In the genomic region with DNA sequence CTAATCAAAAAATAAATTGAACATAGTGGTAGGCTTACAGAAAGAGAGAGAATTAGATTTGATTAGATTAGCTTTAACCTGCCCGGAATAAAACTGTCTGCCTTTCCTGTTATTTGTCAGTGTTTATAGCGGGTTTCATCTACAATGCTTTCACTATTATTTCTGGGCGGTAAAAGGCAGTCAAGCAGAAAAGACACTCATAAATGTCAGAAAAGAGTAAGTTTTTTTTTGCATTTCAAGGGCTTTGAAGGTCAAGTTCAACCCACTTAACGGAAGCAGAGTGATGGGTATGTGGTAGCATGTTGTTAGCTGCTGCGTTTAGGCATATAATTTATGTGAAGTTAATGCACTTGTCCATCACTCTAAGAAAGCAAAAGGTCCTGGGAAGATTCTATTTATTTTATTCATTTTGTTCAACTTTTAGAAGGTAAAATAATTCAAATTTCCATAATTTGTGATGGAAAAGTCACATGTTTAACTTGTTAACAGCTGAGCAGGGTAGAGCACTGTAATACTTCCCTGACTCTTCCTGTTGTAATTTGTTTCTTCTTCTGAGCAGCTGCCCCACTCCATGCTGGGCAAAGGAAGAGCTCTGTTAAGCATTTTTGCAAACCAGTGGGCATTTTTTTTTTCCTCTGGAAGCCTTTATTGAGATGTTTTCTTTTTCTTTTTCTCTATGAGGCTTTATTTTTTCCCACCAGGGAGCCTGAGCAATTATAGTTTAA, we compare ENCODE assay signal across 1 cellular context.
TF ChIP-seq lines count a peak whose summit lies in the region.

No MANE protein-coding gene starts in this region.

TF ChIP-seq in GM12878, 131 proteins besides CTCF, POLR2A, EP300 and RAD21 (continued from another document):
- TF ChIP-seq E4F1 (IDR thresholded peaks at IDR 0.05; ENCODE audit: borderline replicate concordance, partially characterized antibody) (no peak), SRF (IDR thresholded peaks at IDR 0.05; ENCODE audit: low read depth in 2 of 2, low read length in 2 of 2) (no peak), CREB1 (IDR thresholded peaks at IDR 0.05; ENCODE audit: low read depth) (no peak), PAX5 (IDR thresholded peaks at IDR 0.05; ENCODE audit: borderline replicate concordance, low read depth, low read length) (peak; percentile 63; the same call in 1 of the 2 replicates), RB1 (IDR thresholded peaks at IDR 0.05; ENCODE audit: borderline replicate concordance) (no peak), TAF1 (IDR thresholded peaks at IDR 0.05; ENCODE audit: borderline replicate concordance, low read depth, low read length) (no peak), FOXK2 (IDR thresholded peaks at IDR 0.05) (no peak), PKNOX1 (IDR thresholded peaks at IDR 0.05) (peak; percentile 59), ZBED1 (IDR thresholded peaks at IDR 0.05; ENCODE audit: borderline replicate concordance) (no peak), CREM (IDR thresholded peaks at IDR 0.05; ENCODE audit: low read depth) (no peak), IRF4 (IDR thresholded peaks at IDR 0.05; ENCODE audit: low read depth, low read length) (0 out of 2 replicates have a peak, but pooled peaks have one; percentile 9), KDM1A (IDR thresholded peaks at IDR 0.05; ENCODE audit: borderline replicate concordance) (no peak), TCF3 (IDR thresholded peaks at IDR 0.05; ENCODE audit: borderline replicate concordance, insufficient read depth, low read depth, low read length) (no peak), GABPA (IDR thresholded peaks at IDR 0.05; ENCODE audit: low read depth) (no peak), RAD51 (IDR thresholded peaks at IDR 0.05) (no peak), ZNF592 (IDR thresholded peaks at IDR 0.05) (no peak), EED (IDR thresholded peaks at IDR 0.05; ENCODE audit: low read depth) (no peak), JUND (IDR thresholded peaks at IDR 0.05; ENCODE audit: low read depth, low read length) (no peak), NR2C2 (IDR thresholded peaks at IDR 0.05; ENCODE audit: borderline replicate concordance, control insufficient read depth, insufficient read length, low read depth) (no peak), FOXM1 (IDR thresholded peaks at IDR 0.05; ENCODE audit: low read depth, low read length) (no peak), MLLT1 (IDR thresholded peaks at IDR 0.05) (no peak), SPI1 (IDR thresholded peaks at IDR 0.05; ENCODE audit: borderline replicate concordance, insufficient read depth, low read depth, low read length) (no peak), POLR2AphosphoS5 (IDR thresholded peaks at IDR 0.05; ENCODE audit: low read length) (no peak), ASH2L (IDR thresholded peaks at IDR 0.05; ENCODE audit: borderline replicate concordance, low read depth) (no peak), ZSCAN29 (IDR thresholded peaks at IDR 0.05) (no peak)
- TF ChIP-seq, protein P1, sequence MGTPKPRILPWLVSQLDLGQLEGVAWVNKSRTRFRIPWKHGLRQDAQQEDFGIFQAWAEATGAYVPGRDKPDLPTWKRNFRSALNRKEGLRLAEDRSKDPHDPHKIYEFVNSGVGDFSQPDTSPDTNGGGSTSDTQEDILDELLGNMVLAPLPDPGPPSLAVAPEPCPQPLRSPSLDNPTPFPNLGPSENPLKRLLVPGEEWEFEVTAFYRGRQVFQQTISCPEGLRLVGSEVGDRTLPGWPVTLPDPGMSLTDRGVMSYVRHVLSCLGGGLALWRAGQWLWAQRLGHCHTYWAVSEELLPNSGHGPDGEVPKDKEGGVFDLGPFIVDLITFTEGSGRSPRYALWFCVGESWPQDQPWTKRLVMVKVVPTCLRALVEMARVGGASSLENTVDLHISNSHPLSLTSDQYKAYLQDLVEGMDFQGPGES (IDR thresholded peaks at IDR 0.05): no peak
- TF ChIP-seq, protein P2, sequence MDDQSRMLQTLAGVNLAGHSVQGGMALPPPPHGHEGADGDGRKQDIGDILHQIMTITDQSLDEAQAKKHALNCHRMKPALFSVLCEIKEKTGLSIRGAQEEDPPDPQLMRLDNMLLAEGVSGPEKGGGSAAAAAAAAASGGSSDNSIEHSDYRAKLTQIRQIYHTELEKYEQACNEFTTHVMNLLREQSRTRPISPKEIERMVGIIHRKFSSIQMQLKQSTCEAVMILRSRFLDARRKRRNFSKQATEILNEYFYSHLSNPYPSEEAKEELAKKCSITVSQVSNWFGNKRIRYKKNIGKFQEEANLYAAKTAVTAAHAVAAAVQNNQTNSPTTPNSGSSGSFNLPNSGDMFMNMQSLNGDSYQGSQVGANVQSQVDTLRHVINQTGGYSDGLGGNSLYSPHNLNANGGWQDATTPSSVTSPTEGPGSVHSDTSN (IDR thresholded peaks at IDR 0.05; ENCODE audit: insufficient replicate concordance, low read depth, low read length): no peak
- TF ChIP-seq, protein P3, sequence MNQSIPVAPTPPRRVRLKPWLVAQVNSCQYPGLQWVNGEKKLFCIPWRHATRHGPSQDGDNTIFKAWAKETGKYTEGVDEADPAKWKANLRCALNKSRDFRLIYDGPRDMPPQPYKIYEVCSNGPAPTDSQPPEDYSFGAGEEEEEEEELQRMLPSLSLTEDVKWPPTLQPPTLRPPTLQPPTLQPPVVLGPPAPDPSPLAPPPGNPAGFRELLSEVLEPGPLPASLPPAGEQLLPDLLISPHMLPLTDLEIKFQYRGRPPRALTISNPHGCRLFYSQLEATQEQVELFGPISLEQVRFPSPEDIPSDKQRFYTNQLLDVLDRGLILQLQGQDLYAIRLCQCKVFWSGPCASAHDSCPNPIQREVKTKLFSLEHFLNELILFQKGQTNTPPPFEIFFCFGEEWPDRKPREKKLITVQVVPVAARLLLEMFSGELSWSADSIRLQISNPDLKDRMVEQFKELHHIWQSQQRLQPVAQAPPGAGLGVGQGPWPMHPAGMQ (IDR thresholded peaks at IDR 0.05; ENCODE audit: borderline replicate concordance): no peak
- TF ChIP-seq, protein P4, sequence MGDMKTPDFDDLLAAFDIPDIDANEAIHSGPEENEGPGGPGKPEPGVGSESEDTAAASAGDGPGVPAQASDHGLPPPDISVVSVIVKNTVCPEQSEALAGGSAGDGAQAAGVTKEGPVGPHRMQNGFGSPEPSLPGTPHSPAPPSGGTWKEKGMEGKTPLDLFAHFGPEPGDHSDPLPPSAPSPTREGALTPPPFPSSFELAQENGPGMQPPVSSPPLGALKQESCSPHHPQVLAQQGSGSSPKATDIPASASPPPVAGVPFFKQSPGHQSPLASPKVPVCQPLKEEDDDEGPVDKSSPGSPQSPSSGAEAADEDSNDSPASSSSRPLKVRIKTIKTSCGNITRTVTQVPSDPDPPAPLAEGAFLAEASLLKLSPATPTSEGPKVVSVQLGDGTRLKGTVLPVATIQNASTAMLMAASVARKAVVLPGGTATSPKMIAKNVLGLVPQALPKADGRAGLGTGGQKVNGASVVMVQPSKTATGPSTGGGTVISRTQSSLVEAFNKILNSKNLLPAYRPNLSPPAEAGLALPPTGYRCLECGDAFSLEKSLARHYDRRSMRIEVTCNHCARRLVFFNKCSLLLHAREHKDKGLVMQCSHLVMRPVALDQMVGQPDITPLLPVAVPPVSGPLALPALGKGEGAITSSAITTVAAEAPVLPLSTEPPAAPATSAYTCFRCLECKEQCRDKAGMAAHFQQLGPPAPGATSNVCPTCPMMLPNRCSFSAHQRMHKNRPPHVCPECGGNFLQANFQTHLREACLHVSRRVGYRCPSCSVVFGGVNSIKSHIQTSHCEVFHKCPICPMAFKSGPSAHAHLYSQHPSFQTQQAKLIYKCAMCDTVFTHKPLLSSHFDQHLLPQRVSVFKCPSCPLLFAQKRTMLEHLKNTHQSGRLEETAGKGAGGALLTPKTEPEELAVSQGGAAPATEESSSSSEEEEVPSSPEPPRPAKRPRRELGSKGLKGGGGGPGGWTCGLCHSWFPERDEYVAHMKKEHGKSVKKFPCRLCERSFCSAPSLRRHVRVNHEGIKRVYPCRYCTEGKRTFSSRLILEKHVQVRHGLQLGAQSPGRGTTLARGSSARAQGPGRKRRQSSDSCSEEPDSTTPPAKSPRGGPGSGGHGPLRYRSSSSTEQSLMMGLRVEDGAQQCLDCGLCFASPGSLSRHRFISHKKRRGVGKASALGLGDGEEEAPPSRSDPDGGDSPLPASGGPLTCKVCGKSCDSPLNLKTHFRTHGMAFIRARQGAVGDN (IDR thresholded peaks at IDR 0.05): no peak
- TF ChIP-seq, protein P5, sequence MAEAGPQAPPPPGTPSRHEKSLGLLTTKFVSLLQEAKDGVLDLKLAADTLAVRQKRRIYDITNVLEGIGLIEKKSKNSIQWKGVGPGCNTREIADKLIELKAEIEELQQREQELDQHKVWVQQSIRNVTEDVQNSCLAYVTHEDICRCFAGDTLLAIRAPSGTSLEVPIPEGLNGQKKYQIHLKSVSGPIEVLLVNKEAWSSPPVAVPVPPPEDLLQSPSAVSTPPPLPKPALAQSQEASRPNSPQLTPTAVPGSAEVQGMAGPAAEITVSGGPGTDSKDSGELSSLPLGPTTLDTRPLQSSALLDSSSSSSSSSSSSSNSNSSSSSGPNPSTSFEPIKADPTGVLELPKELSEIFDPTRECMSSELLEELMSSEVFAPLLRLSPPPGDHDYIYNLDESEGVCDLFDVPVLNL (IDR thresholded peaks at IDR 0.05; ENCODE audit: low read depth, low read length): no peak
